In the genomic region with DNA sequence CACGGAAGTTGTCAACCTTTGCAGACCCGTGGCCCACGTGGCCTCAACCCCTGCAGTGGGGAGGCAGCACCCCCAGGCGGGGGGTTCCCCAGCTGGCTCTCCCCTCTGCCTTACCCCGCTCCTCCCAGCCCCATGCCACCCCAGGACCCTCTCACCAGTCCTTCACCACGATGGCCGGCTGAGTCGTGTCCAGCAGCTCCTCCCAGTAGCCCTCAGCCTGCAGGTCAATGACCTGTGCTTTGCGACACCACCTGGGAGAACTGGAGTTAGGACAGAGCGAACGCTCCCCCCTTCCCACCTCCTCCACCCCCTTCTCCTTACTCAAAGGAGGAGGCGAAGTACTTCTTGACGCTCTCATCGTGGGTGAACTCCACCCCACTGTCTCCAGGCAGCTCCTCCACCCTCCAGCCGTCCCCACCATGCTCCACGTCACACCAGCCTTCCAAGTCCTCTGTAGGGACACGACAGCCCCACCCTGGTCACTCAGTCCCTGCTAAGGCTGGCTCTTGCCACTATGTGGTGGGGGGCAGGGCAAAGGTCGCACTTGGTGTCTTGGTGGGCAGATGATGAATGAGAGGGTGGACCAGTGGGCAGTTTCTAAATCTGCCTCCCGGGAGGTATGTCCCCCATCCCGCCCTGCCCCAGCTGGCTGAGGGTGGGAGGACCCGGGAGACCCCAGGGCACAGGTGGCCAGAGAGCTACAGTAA, we compare ENCODE assay signal across 8 cellular contexts. TPM values are rescaled to one million over a fixed set of nuclear protein-coding genes. Genes with fewer than 3 reads are reported as not detected.
A peak's percentile ranks its signal among the peaks of the same experiment; 100 is the strongest.
DNase-seq lines count a peak whose midpoint lies in the region; ATAC-seq, FAIRE-seq and TF ChIP-seq lines count a peak whose summit lies in the region.

No MANE protein-coding gene starts in this region.

- dilution Hi-C loops in endothelial cell of umbilical vein (cut with MboI; ENCODE audit: extremely low pct_ligation_motif_present, low sequenced_read_pairs), result no loop called here

- H4K20me1 ChIP-seq in OCI-LY1 (ENCODE audit: insufficient read depth, low read length) (no peaks in the 10 kb centered on the region), endothelial cell of umbilical vein (replicated peaks; ENCODE audit: control insufficient read depth, extremely low read depth, insufficient read depth, low read length) (no peaks in the 10 kb centered on the region)

- H3K79me2 ChIP-seq in OCI-LY1 (ENCODE audit: insufficient read depth, low read length) (no peaks in the 10 kb centered on the region), endothelial cell of umbilical vein (ENCODE audit: control insufficient read depth, insufficient read depth, low read length) (no peaks in the 10 kb centered on the region)

- no TSS peak for BruUV-seq in endothelial cell of umbilical vein (replicated peaks; lab: Mats Ljungman, UMichigan)

- no peaks in the 10 kb centered on the region; the same call in 1 of the 2 replicates for H3K27me3 ChIP-seq in GM06990 (replicated peaks; ENCODE audit: control insufficient read depth, insufficient read depth, low read length)
- H3K27me3 ChIP-seq in OCI-LY1 (ENCODE audit: insufficient read depth, low read length), result no peaks in the 10 kb centered on the region
- no peaks in the 10 kb centered on the region for H3K27me3 ChIP-seq in endothelial cell of umbilical vein (ENCODE audit: control insufficient read depth in 2 of 2, insufficient read depth in 2 of 2, low read length in 2 of 2)
- no peaks in the 10 kb centered on the region for H3K27me3 ChIP-seq in pancreas

- CTCF ChIA-PET in endothelial cell of umbilical vein (lab: Charles Lee), result interaction anchor here (0.7 to 12.8 kb wide), 27 partner anchors 11 to 613 kb away, joined by 3 to 373 read pairs (median 5); partner anchors contain the start of genes AGTRAP, CLCN6, FBXO6 and MTHFR

- ATAC-seq in pancreas (no peak), HG03354 (IDR thresholded peaks at IDR 0.05; ENCODE audit: poor library complexity, severe bottlenecking, unreplicated experiment) (no peak)

- H2AFZ ChIP-seq in OCI-LY1 (ENCODE audit: low read length) (no peak overlapping the region), endothelial cell of umbilical vein (ENCODE audit: low read depth, low read length) (no peak overlapping the region)

- H3K9me1 ChIP-seq in endothelial cell of umbilical vein (replicated peaks; ENCODE audit: control insufficient read depth, extremely low read depth, insufficient read depth, low read length), result no peaks in the 10 kb centered on the region

- no peaks in the 10 kb centered on the region for H3K9me2 ChIP-seq in OCI-LY1 (ENCODE audit: low read depth, low read length)

- DNase-seq in GM06990 (ENCODE audit: extremely low read depth, insufficient read length), result no peak
- no peak for DNase-seq in endothelial cell of umbilical vein (ENCODE audit: low read depth, low spot score)
- DNase-seq in pancreas, result peak in 2 of 6 donors; percentile 68 to 83
- DNase-seq in NCI-H510A treated with DMSO at 0.1 percent for 48 hours (lab: John Stamatoyannopoulos, UW), result no peak
- DNase-seq in NCI-H146 treated with DMSO at 0.1 percent for 48 hours (lab: John Stamatoyannopoulos, UW; ENCODE audit: unreplicated experiment), result no peak
- no peak for DNase-seq in KG1 (lab: John Stamatoyannopoulos, UW)

- H3K9me3 ChIP-seq in OCI-LY1 (ENCODE audit: low read length) (no peaks in the 10 kb centered on the region), endothelial cell of umbilical vein (replicated peaks; ENCODE audit: control insufficient read depth, insufficient read depth, low read length) (no peaks in the 10 kb centered on the region), pancreas (no peaks in the 10 kb centered on the region)

- no peak overlapping the region for H3K27ac ChIP-seq in OCI-LY1 (ENCODE audit: low read depth, low read length, poor library complexity, severe bottlenecking)
- no peak overlapping the region for H3K27ac ChIP-seq in endothelial cell of umbilical vein (ENCODE audit: insufficient read depth, low read depth, low read length)
- H3K27ac ChIP-seq in pancreas, result peak overlapping the region; percentile 73 to 91 (median 78)

- TF ChIP-seq CTCF in GM06990 (IDR thresholded peaks at IDR 0.05; ENCODE audit: insufficient read depth, low read length, poor library complexity, severe bottlenecking) (no peak), OCI-LY1 (IDR thresholded peaks at IDR 0.05; ENCODE audit: low read length) (no peak), endothelial cell of umbilical vein (IDR thresholded peaks at IDR 0.05; ENCODE audit: extremely low read depth in 1 of 2, insufficient read depth in 1 of 2, low read depth in 1 of 2, low read length in 2 of 2) (no peak), pancreas (IDR thresholded peaks at IDR 0.05) (no peak)

- FAIRE-seq in endothelial cell of umbilical vein (lab: Jason Lieb, UNC) (no peak), pancreas (lab: Jason Lieb, UNC) (no peak)

- H3K4me2 ChIP-seq in OCI-LY1 (ENCODE audit: low read length), result peak overlapping the region; percentile 61
- peak overlapping the region; percentile 36 for H3K4me2 ChIP-seq in endothelial cell of umbilical vein (ENCODE audit: insufficient read depth, low read length)

- intact Hi-C loops in endothelial cell of umbilical vein (cut with micrococcal nuclease), result loop anchor here (1.0 to 2.0 kb wide), 6 partner anchors 44 to 257 kb away; no protein-coding TSS in a partner anchor
- intact Hi-C loops in pancreas (cut with DNase I), result loop anchor here in 2 of 3 donors (5.0 to 10.0 kb wide), 6 partner anchors 68 to 615 kb away; no protein-coding TSS in a partner anchor

- H3K36me3 ChIP-seq in GM06990 (ENCODE audit: control insufficient read depth, insufficient read depth, low read length) (no peaks in the 10 kb centered on the region), OCI-LY1 (ENCODE audit: insufficient read depth, low read length) (no peaks in the 10 kb centered on the region), endothelial cell of umbilical vein (ENCODE audit: control insufficient read depth in 2 of 2, extremely low read depth in 1 of 2, insufficient read depth in 2 of 2, low read length in 2 of 2) (no peaks in the 10 kb centered on the region), pancreas (no peaks in the 10 kb centered on the region)

- H3K4me3 ChIP-seq in GM06990 (replicated peaks; ENCODE audit: low read depth, low read length) (peak overlapping the region; percentile 33; the same call in 1 of the 2 replicates), OCI-LY1 (ENCODE audit: low read depth, low read length, poor library complexity, severe bottlenecking) (peak overlapping the region; percentile 47), endothelial cell of umbilical vein (replicated peaks in 1 of 3; ENCODE audit: insufficient read depth in 1 of 3, low read depth in 1 of 3, low read length in 3 of 3) (no peak overlapping the region), pancreas (peak overlapping the region in 3 of 4 donors; percentile 23 to 37 (median 37))

- H3K4me1 ChIP-seq in OCI-LY1 (ENCODE audit: insufficient read depth, low read length, severe bottlenecking) (peaks cover 20% of the 10 kb centered on the region), endothelial cell of umbilical vein (ENCODE audit: control insufficient read depth, extremely low read depth, insufficient read depth, low read length) (no peaks in the 10 kb centered on the region), pancreas (peaks cover 5 to 27% (median 20%) of the 10 kb centered on the region in 3 donors)

- POLR2A ChIA-PET in endothelial cell of umbilical vein (lab: Charles Lee), result interaction anchor here (0.5 to 0.7 kb wide), 3 partner anchors 14 to 93 kb away, joined by 3 to 4 read pairs (median 3); partner anchors contain the start of gene FBXO6

- no peaks in the 10 kb centered on the region for H3F3A ChIP-seq in OCI-LY1 (ENCODE audit: insufficient read depth, low read length)

- TF ChIP-seq POLR2A in endothelial cell of umbilical vein (IDR thresholded peaks at IDR 0.05; ENCODE audit: low read depth, low read length), result no peak

- WGBS in pancreas, 2 donors, result 22 to 25% methylated on average over 20 to 21 of the region's 21 CpGs

- H3K9ac ChIP-seq in OCI-LY1 (ENCODE audit: low read length) (peak overlapping the region; percentile 10; the same call in 1 of the 2 replicates), endothelial cell of umbilical vein (replicated peaks; ENCODE audit: extremely low read depth, insufficient read depth, low read length) (no peak overlapping the region)

RNA-seq across cellular contexts. Expression of gene FBXO2, which starts 4.5 kb away (rescaled TPM):
- total RNA-seq in endothelial cell of umbilical vein (0.42 and 0.88 TPM in 2 replicates), pancreas (10 to 100 TPM; 27.5 to 75.6 (median 43.7) TPM)
- polyA plus RNA-seq in endothelial cell of umbilical vein (0.89 and 0.91 TPM in 2 replicates), pancreas (10 to 100 TPM; 25.3 to 58.6 TPM)
- 0.53 and 0.75 TPM in 2 replicates for polyA plus RNA-seq in endothelial cell of umbilical vein (2011; cell fraction: cytosol; rRNA removed)
- polyA plus RNA-seq in endothelial cell of umbilical vein (2011; cell fraction: nucleus; rRNA removed), result 0.26 and 0.36 TPM in 2 replicates
- polyA plus RNA-seq in endothelial cell of umbilical vein (2012), result 0.68 and 0.72 TPM in 2 replicates
- 0.15 and 2.0 TPM in 2 replicates for polyA minus RNA-seq in endothelial cell of umbilical vein
- polyA minus RNA-seq in endothelial cell of umbilical vein (2011; cell fraction: cytosol; rRNA and poly(A)+ RNA removed), result 4.3 TPM
- not detected in 2 replicates for polyA minus RNA-seq in endothelial cell of umbilical vein (2011; cell fraction: nucleus; rRNA and poly(A)+ RNA removed)

RNA-seq across cellular contexts. Expression of gene FBXO44, which starts 4.9 kb away (rescaled TPM):
- total RNA-seq in endothelial cell of umbilical vein (14.5 and 16.8 TPM in 2 replicates), pancreas (10 to 100 TPM; 12.1 to 19.0 (median 14.8) TPM)
- polyA plus RNA-seq in endothelial cell of umbilical vein (22.5 and 29.8 TPM in 2 replicates), pancreas (10 to 100 TPM; 36.9 to 54.6 TPM)
- 8.3 and 13.3 TPM in 2 replicates for polyA plus RNA-seq in endothelial cell of umbilical vein (2011; cell fraction: cytosol; rRNA removed)
- polyA plus RNA-seq in endothelial cell of umbilical vein (2011; cell fraction: nucleus; rRNA removed), result 77.0 and 83.5 TPM in 2 replicates
- polyA plus RNA-seq in endothelial cell of umbilical vein (2012), result 9.1 and 14.4 TPM in 2 replicates
- 13.1 and 14.9 TPM in 2 replicates for polyA minus RNA-seq in endothelial cell of umbilical vein
- 4.0 TPM for polyA minus RNA-seq in endothelial cell of umbilical vein (2011; cell fraction: cytosol; rRNA and poly(A)+ RNA removed)
- 11.9 and 25.4 TPM in 2 replicates for polyA minus RNA-seq in endothelial cell of umbilical vein (2011; cell fraction: nucleus; rRNA and poly(A)+ RNA removed)

RNA-seq across cellular contexts. Expression of gene FBXO6, which starts 14.2 kb away (rescaled TPM):
- 0.97 and 1.8 TPM in 2 replicates for total RNA-seq in endothelial cell of umbilical vein
- 6.4 and 8.5 TPM in 2 replicates for polyA plus RNA-seq in endothelial cell of umbilical vein
- 4.1 and 5.0 TPM in 2 replicates for polyA plus RNA-seq in endothelial cell of umbilical vein (2011; cell fraction: cytosol; rRNA removed)
- polyA plus RNA-seq in endothelial cell of umbilical vein (2011; cell fraction: nucleus; rRNA removed), result 1.1 and 1.9 TPM in 2 replicates
- 2.1 and 4.4 TPM in 2 replicates for polyA plus RNA-seq in endothelial cell of umbilical vein (2012)
- polyA minus RNA-seq in endothelial cell of umbilical vein, result 3.0 and 4.2 TPM in 2 replicates
- polyA minus RNA-seq in endothelial cell of umbilical vein (2011; cell fraction: cytosol; rRNA and poly(A)+ RNA removed), result 1.2 TPM
- 0.82 TPM in 2 replicates for polyA minus RNA-seq in endothelial cell of umbilical vein (2011; cell fraction: nucleus; rRNA and poly(A)+ RNA removed)
- 1 to 10 TPM; 4.8 to 8.0 (median 6.9) TPM for total RNA-seq in pancreas
- 1 to 10 TPM; 7.7 TPM for polyA plus RNA-seq in pancreas

RNA-seq across cellular contexts. Expression of gene MAD2L2, which starts 31.2 kb away (rescaled TPM):
- total RNA-seq in endothelial cell of umbilical vein (35.9 and 39.5 TPM in 2 replicates), pancreas (10 to 100 TPM; 15.6 to 23.7 (median 20.2) TPM)
- polyA plus RNA-seq in endothelial cell of umbilical vein (74.2 and 98.7 TPM in 2 replicates), pancreas (10 to 100 TPM; 24.5 to 27.0 TPM)
- 64.8 and 73.6 TPM in 2 replicates for polyA plus RNA-seq in endothelial cell of umbilical vein (2011; cell fraction: cytosol; rRNA removed)
- polyA plus RNA-seq in endothelial cell of umbilical vein (2011; cell fraction: nucleus; rRNA removed), result 36.9 and 42.1 TPM in 2 replicates
- polyA plus RNA-seq in endothelial cell of umbilical vein (2012), result 41.2 and 44.9 TPM in 2 replicates
- 32.5 and 44.4 TPM in 2 replicates for polyA minus RNA-seq in endothelial cell of umbilical vein
- 56.1 TPM for polyA minus RNA-seq in endothelial cell of umbilical vein (2011; cell fraction: cytosol; rRNA and poly(A)+ RNA removed)
- 7.5 and 10.0 TPM in 2 replicates for polyA minus RNA-seq in endothelial cell of umbilical vein (2011; cell fraction: nucleus; rRNA and poly(A)+ RNA removed)

RNA-seq across cellular contexts. Expression of gene DRAXIN, which starts 41.7 kb away (rescaled TPM):
- 2.6 and 3.2 TPM in 2 replicates for total RNA-seq in endothelial cell of umbilical vein
- polyA plus RNA-seq in endothelial cell of umbilical vein, result 0.44 and 0.49 TPM in 2 replicates
- polyA plus RNA-seq in endothelial cell of umbilical vein (2011; cell fraction: cytosol; rRNA removed), result 0.45 and 0.54 TPM in 2 replicates
- polyA plus RNA-seq in endothelial cell of umbilical vein (2011; cell fraction: nucleus; rRNA removed), result 0.38 and 0.41 TPM in 2 replicates
- 0.53 and 0.59 TPM in 2 replicates for polyA plus RNA-seq in endothelial cell of umbilical vein (2012)
- 1.1 TPM in 2 replicates for polyA minus RNA-seq in endothelial cell of umbilical vein
- not detected for polyA minus RNA-seq in endothelial cell of umbilical vein (2011; cell fraction: cytosol; rRNA and poly(A)+ RNA removed)
- polyA minus RNA-seq in endothelial cell of umbilical vein (2011; cell fraction: nucleus; rRNA and poly(A)+ RNA removed), result 0.10 and 0.38 TPM in 2 replicates
- under 1 TPM in 5 of 6 donors, not detected in 1; 0.03 to 0.09 (median 0.03) TPM for total RNA-seq in pancreas
- under 1 TPM; under 0.01 TPM for polyA plus RNA-seq in pancreas

Comparison
In these comparisons a context has a peak if more than half of its experiments do, and no peak if none do; other contexts are left out.
1. H3K4me3 ChIP-seq: peak in GM06990 (single experiment), OCI-LY1 (single experiment) and pancreas (3 of 4); none in endothelial cell of umbilical vein (0 of 3).
2. H3K27ac ChIP-seq: peak in pancreas (4 of 4); none in OCI-LY1 (single experiment) and endothelial cell of umbilical vein (single experiment).
3. RNA of gene FBXO2, which starts 4.5 kb away (total RNA-seq): 27.5 to 75.6 TPM in pancreas; 0.42 to 0.88 TPM in endothelial cell of umbilical vein; every median in the first group is over 10 times any median in the second.